ENCODE assay signal across 1 cellular context in the genomic region with DNA sequence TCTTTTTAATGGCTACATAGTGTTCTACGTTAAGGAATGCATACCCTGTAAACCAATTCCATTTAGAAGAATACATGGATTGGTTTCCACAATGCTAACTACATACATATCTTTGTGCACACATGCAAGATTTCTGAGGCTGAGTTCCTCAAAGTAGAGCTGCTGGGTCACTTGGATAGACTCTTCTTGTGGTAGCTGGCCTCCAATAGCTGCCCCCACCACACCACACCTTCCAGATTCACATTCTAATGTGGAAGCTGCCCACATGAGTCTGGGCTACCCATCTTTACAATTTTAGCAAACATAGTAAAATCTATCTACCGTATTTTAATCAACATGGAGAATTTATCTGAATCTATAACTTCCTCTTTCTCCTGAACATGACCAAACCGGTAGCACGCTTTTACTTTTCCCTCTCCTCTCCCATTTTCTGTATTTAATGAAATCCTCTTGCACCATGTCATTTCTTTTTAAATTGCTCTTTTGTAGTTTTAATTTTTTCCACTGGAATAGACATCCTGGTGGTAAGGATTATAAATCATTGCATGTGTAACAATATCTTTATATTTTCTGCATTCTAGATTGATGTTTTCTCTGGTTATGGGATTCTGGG.
TF ChIP-seq lines count a peak whose summit lies in the region.

No MANE protein-coding gene starts in this region.

TF ChIP-seq in IMR-90, 13 proteins besides CTCF, POLR2A, EP300 and RAD21:
- TF ChIP-seq FOS (IDR thresholded peaks at IDR 0.05; ENCODE audit: low read depth, low read length): no peak
- TF ChIP-seq NFE2L2 (IDR thresholded peaks at IDR 0.05; ENCODE audit: low read depth, low read length): no peak
- TF ChIP-seq, protein P1, sequence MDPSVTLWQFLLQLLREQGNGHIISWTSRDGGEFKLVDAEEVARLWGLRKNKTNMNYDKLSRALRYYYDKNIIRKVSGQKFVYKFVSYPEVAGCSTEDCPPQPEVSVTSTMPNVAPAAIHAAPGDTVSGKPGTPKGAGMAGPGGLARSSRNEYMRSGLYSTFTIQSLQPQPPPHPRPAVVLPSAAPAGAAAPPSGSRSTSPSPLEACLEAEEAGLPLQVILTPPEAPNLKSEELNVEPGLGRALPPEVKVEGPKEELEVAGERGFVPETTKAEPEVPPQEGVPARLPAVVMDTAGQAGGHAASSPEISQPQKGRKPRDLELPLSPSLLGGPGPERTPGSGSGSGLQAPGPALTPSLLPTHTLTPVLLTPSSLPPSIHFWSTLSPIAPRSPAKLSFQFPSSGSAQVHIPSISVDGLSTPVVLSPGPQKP (IDR thresholded peaks at IDR 0.05; ENCODE audit: borderline replicate concordance, low read depth, low read length): no peak
- TF ChIP-seq, protein P2, sequence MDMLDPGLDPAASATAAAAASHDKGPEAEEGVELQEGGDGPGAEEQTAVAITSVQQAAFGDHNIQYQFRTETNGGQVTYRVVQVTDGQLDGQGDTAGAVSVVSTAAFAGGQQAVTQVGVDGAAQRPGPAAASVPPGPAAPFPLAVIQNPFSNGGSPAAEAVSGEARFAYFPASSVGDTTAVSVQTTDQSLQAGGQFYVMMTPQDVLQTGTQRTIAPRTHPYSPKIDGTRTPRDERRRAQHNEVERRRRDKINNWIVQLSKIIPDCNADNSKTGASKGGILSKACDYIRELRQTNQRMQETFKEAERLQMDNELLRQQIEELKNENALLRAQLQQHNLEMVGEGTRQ (IDR thresholded peaks at IDR 0.05; ENCODE audit: low read depth, low read length): no peak
